Comparison of ENCODE assay signal across 4 cellular contexts in genomic region chr10:16689636-16690035, GRCh38.
"Had no signal": no experiment of that assay in that cellular context is flagged by ENCODE, and none has a peak within 500 bp of the region (broad histone marks: within the 10 kb centered on the region; RNA-seq: fewer than 3 reads in every experiment).

No MANE protein-coding gene starts in this region.

- DNase-seq: GM23248, H9, IMR-90 had no signal

- H3K4me3 ChIP-seq: GM23248, K562 had no signal

- H3K27ac ChIP-seq: GM23248 had no signal

- H3K9ac ChIP-seq: GM23248 had no signal

- H2AFZ ChIP-seq: GM23248 had no signal
